In the genomic region with DNA sequence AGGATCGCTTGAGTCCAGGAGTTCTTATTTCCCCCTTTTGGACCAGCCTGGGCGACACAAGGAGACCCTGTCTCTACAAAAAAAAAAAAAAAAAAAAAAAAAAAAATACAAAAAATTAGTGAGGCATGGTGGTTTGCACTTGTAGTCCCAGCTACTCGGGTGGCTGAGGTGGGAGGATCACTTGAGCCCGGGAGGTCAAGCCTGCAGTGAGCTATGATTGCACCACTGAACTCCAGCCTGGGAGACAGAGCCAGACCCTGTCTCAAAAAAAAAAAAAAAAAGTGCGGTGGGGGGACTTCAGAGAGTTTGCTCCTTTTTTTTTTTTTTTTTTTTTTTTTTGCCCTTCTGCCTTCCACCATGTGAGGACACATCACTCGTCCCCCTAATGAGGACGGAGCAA, we compare ENCODE assay signal across 4 cellular contexts. TPM values are rescaled to one million over a fixed set of nuclear protein-coding genes. Genes with fewer than 3 reads are reported as not detected.
"Had no signal": no experiment of that assay in that cellular context is flagged by ENCODE, and none has a peak within 500 bp of the region (broad histone marks: within the 10 kb centered on the region; RNA-seq: fewer than 3 reads in every experiment).

No MANE protein-coding gene starts in this region.

RNA-seq across cellular contexts. Expression of a gene that starts 32.9 kb away (rescaled TPM):
- total RNA-seq: LHCN-M2, M059J, MCF 10A, NCI-H460 had no signal

RNA-seq across cellular contexts. Expression of a gene that starts 50.6 kb away (rescaled TPM):
- total RNA-seq: LHCN-M2, M059J, MCF 10A, NCI-H460 had no signal
